Comparison of ENCODE assay signal across 7 cellular contexts in genomic region chr1:59142663-59143487, GRCh38.
DNase-seq lines count a peak whose midpoint lies in the region; ATAC-seq and TF ChIP-seq lines count a peak whose summit lies in the region.

No MANE protein-coding gene starts in this region.

- H3K36me3 ChIP-seq in SK-N-SH (replicated peaks in 1 of 2; ENCODE audit: control insufficient read depth in 1 of 2, insufficient read depth in 2 of 2, low read length in 1 of 2): no peaks in the 10 kb centered on the region

- WGBS in SK-N-SH (ENCODE audit: low lambda C conversion rate): 44% methylated on average over 8 of the region's 8 CpGs

- no peaks in the 10 kb centered on the region for H3K9me2 ChIP-seq in SK-N-SH

- H3K27ac ChIP-seq in SK-N-SH (ENCODE audit: low read depth in 2 of 2, low read length in 1 of 2) (peak overlapping the region; percentile 67 to 95; a peak in 3 of 4 replicates), foreskin keratinocyte (peak overlapping the region; percentile 11), skin epidermis (peak overlapping the region in 14 of 21 experiments; percentile 2 to 75 (median 47))

- TF ChIP-seq EP300 in SK-N-SH (IDR thresholded peaks at IDR 0.05; ENCODE audit: borderline replicate concordance in 1 of 2, low read depth in 1 of 2, low read length in 1 of 2): peak; percentile 59 to 99

- peak; percentile 96 for ATAC-seq in foreskin keratinocyte
- no peak for ATAC-seq in HG02588 (IDR thresholded peaks at IDR 0.05; ENCODE audit: unreplicated experiment)
- ATAC-seq in HG02798 (IDR thresholded peaks at IDR 0.05; ENCODE audit: poor library complexity, unreplicated experiment): no peak
- no peak for ATAC-seq in GM21737 (IDR thresholded peaks at IDR 0.05; ENCODE audit: unreplicated experiment)

- H3K4me3 ChIP-seq in SK-N-SH (ENCODE audit: low read depth in 2 of 2, low read length in 1 of 2) (no peak overlapping the region; a peak in 1 of 4 replicates), skin epidermis (no peak overlapping the region)

- H4K20me1 ChIP-seq in SK-N-SH (ENCODE audit: insufficient read depth): no peaks in the 10 kb centered on the region

- no peak overlapping the region for H2AFZ ChIP-seq in SK-N-SH (ENCODE audit: low read depth)

- DNase-seq in GOT3 (lab: John Stamatoyannopoulos, UW): peak; percentile 14
- DNase-seq in SK-N-SH: no peak
- DNase-seq in foreskin keratinocyte: peak; percentile 91 to 99

- no peaks in the 10 kb centered on the region for H3K79me2 ChIP-seq in SK-N-SH (ENCODE audit: insufficient read depth)

- TF ChIP-seq RAD21 in SK-N-SH (IDR thresholded peaks at IDR 0.05; ENCODE audit: low read length): no peak

- POLR2A ChIA-PET in SK-N-SH (lab: Yijun Ruan, JAX): no interaction called here

- no peaks in the 10 kb centered on the region for H3K27me3 ChIP-seq in SK-N-SH (ENCODE audit: insufficient read depth)
- H3K27me3 ChIP-seq in foreskin keratinocyte: no peaks in the 10 kb centered on the region

- TF ChIP-seq CTCF in SK-N-SH (IDR thresholded peaks at IDR 0.05) (no peak), foreskin keratinocyte (conservative IDR thresholded peaks at IDR 0.05) (no peak)

- H3K4me2 ChIP-seq in SK-N-SH: peak overlapping the region; percentile 38

- H3K4me1 ChIP-seq in SK-N-SH (ENCODE audit: control insufficient read depth in 1 of 2, insufficient read depth in 2 of 2, low read depth in 1 of 2, low read length in 1 of 2) (peaks cover 2 to 33% of the 10 kb centered on the region in 2 experiments; a peak in 3 of 4 replicates), foreskin keratinocyte (peaks cover 33% of the 10 kb centered on the region)

- CTCF ChIA-PET in SK-N-SH (lab: Yijun Ruan, JAX): interaction anchor here (0.7 kb wide), 1 partner anchor 71 kb away, joined by 5 read pairs; no protein-coding TSS in a partner anchor

- no peaks in the 10 kb centered on the region for H3K9me3 ChIP-seq in SK-N-SH

- H3K9ac ChIP-seq in SK-N-SH: peak overlapping the region; percentile 51

- H3F3A ChIP-seq in SK-N-SH (replicated peaks; ENCODE audit: insufficient read depth): peaks cover 30% of the 10 kb centered on the region

TF ChIP-seq in SK-N-SH, 30 proteins besides CTCF, POLR2A, EP300 and RAD21 (continues in another document):
- TF ChIP-seq SIN3A (IDR thresholded peaks at IDR 0.05; ENCODE audit: borderline replicate concordance, low read depth, low read length) (peak; percentile 83; the same call in 1 of the 2 replicates), TAF1 (IDR thresholded peaks at IDR 0.05; ENCODE audit: borderline replicate concordance, low read depth, low read length) (peak; percentile 56; the same call in 1 of the 2 replicates), USF2 (IDR thresholded peaks at IDR 0.05; ENCODE audit: borderline replicate concordance, low read depth, low read length) (no peak), TEAD4 (IDR thresholded peaks at IDR 0.05; ENCODE audit: borderline replicate concordance, insufficient read depth) (peak; percentile 98), POLR2AphosphoS5 (IDR thresholded peaks at IDR 0.05; ENCODE audit: low read depth, low read length) (peak; percentile 71), NRF1 (IDR thresholded peaks at IDR 0.05; ENCODE audit: low read depth, low read length) (no peak), MEF2A (IDR thresholded peaks at IDR 0.05; ENCODE audit: borderline replicate concordance, low read depth) (peak; percentile 72; the same call in 1 of the 2 replicates), MAX (IDR thresholded peaks at IDR 0.05; ENCODE audit: low read depth) (peak; percentile 75), SMC3 (IDR thresholded peaks at IDR 0.05; ENCODE audit: low read depth, low read length) (no peak), RFX5 (IDR thresholded peaks at IDR 0.05; ENCODE audit: low read length) (no peak), TCF12 (IDR thresholded peaks at IDR 0.05) (peak; percentile 97), ELF1 (IDR thresholded peaks at IDR 0.05) (no peak; the same call in 1 of the 2 replicates), PBX3 (IDR thresholded peaks at IDR 0.05) (peak; percentile 95), RXRA (IDR thresholded peaks at IDR 0.05; ENCODE audit: borderline replicate concordance, low read depth) (peak; percentile 95), FOXJ3 (CRISPR knock-in tag; IDR thresholded peaks at IDR 0.05) (no peak), GATA2 (CRISPR knock-in tag; IDR thresholded peaks at IDR 0.05) (no peak), USF1 (IDR thresholded peaks at IDR 0.05; ENCODE audit: borderline replicate concordance, low read depth) (no peak), GABPA (IDR thresholded peaks at IDR 0.05; ENCODE audit: low read depth) (peak; percentile 39), CHD2 (IDR thresholded peaks at IDR 0.05; ENCODE audit: low read length, partially characterized antibody) (no peak), EZH2phosphoT487 (IDR thresholded peaks at IDR 0.05; ENCODE audit: borderline replicate concordance, low read depth) (no peak), FOSL2 (IDR thresholded peaks at IDR 0.05; ENCODE audit: borderline replicate concordance, low read depth) (peak; percentile 97), YY1 (IDR thresholded peaks at IDR 0.05; ENCODE audit: low read depth) (no peak)
- TF ChIP-seq, protein P1, sequence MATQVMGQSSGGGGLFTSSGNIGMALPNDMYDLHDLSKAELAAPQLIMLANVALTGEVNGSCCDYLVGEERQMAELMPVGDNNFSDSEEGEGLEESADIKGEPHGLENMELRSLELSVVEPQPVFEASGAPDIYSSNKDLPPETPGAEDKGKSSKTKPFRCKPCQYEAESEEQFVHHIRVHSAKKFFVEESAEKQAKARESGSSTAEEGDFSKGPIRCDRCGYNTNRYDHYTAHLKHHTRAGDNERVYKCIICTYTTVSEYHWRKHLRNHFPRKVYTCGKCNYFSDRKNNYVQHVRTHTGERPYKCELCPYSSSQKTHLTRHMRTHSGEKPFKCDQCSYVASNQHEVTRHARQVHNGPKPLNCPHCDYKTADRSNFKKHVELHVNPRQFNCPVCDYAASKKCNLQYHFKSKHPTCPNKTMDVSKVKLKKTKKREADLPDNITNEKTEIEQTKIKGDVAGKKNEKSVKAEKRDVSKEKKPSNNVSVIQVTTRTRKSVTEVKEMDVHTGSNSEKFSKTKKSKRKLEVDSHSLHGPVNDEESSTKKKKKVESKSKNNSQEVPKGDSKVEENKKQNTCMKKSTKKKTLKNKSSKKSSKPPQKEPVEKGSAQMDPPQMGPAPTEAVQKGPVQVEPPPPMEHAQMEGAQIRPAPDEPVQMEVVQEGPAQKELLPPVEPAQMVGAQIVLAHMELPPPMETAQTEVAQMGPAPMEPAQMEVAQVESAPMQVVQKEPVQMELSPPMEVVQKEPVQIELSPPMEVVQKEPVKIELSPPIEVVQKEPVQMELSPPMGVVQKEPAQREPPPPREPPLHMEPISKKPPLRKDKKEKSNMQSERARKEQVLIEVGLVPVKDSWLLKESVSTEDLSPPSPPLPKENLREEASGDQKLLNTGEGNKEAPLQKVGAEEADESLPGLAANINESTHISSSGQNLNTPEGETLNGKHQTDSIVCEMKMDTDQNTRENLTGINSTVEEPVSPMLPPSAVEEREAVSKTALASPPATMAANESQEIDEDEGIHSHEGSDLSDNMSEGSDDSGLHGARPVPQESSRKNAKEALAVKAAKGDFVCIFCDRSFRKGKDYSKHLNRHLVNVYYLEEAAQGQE (IDR thresholded peaks at IDR 0.05; ENCODE audit: low read depth, low read length): peak; percentile 78; the same call in 1 of the 2 replicates
- TF ChIP-seq, protein P2, sequence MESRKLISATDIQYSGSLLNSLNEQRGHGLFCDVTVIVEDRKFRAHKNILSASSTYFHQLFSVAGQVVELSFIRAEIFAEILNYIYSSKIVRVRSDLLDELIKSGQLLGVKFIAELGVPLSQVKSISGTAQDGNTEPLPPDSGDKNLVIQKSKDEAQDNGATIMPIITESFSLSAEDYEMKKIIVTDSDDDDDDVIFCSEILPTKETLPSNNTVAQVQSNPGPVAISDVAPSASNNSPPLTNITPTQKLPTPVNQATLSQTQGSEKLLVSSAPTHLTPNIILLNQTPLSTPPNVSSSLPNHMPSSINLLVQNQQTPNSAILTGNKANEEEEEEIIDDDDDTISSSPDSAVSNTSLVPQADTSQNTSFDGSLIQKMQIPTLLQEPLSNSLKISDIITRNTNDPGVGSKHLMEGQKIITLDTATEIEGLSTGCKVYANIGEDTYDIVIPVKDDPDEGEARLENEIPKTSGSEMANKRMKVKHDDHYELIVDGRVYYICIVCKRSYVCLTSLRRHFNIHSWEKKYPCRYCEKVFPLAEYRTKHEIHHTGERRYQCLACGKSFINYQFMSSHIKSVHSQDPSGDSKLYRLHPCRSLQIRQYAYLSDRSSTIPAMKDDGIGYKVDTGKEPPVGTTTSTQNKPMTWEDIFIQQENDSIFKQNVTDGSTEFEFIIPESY (IDR thresholded peaks at IDR 0.05; ENCODE audit: borderline replicate concordance, low read depth): peak; percentile 83

Comparison
In these comparisons a context has a peak if more than half of its experiments do, and no peak if none do; other contexts are left out.
1. H3K27ac ChIP-seq: peak in every context shown above with its lines; median percentile 81 in SK-N-SH; 47 in skin epidermis; 11 in foreskin keratinocyte.